ENCODE assay signal across 8 cellular contexts in the genomic region with DNA sequence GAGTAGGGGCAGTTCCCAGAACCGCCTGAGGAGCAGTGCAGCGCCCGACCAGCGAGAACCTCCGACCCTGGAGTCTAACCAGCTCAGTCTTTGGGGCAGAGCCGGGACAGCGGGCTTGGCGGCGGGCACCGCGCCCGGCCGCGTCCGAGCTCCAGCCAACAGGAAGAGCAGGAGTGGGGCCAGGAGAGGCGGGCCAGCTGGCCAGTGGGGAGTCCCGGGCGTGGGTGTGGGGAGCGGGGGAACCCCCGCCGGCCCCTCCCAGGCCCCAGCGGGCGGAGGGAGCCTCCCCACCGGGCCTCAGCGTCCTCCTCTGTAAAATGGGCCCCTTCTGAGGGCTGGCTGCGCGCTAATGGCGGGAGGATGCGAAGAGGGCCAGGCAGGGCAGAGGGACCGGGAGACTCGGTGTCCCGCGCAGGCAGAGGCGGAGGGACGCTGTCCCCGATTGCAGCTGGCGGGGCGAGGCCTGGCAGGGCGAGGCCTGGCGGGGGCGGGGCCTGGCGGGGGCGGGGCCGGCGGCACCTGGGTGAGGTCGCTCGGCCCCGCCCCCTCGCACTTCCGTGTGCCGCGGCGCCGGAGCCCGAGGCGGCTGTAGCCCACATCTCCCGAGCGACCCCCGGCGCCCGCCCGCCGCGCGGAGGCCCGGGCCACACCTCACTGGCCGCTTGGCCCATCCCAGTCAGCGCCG. TPM values are rescaled to one million over a fixed set of nuclear protein-coding genes. Genes with fewer than 3 reads are reported as not detected.
DNase-seq lines count a peak whose midpoint lies in the region; ATAC-seq and TF ChIP-seq lines count a peak whose summit lies in the region.

A gene (plus strand): TSS at position 550 of the 685 bp plus-strand sequence. CDS start 17,214 bp downstream, outside the sequence.

- TF ChIP-seq POLR2A in prostate gland (IDR thresholded peaks at IDR 0.05): peak; percentile 58

- WGBS in adipose tissue, 3 donors: 0% methylated on average over 27 to 69 of the region's 69 CpGs
- WGBS in prostate gland: under 1% methylated on average over 37 of the region's 69 CpGs

- H3K27me3 ChIP-seq in prostate gland (replicated peaks; ENCODE audit: insufficient read depth): no peaks in the 10 kb centered on the region

- H3K9me3 ChIP-seq in prostate gland: no peaks in the 10 kb centered on the region

- no peaks in the 10 kb centered on the region for H3K36me3 ChIP-seq in prostate gland

- no peaks in the 10 kb centered on the region for H3K36me3 Mint-ChIP-seq in T-cell

- no peaks in the 10 kb centered on the region for H3K9me3 Mint-ChIP-seq in T-cell

- peaks cover 6 to 19% of the 10 kb centered on the region in 2 donors for H3K27me3 Mint-ChIP-seq in T-cell

- POLR2A ChIA-PET in T-cell (lab: Charles Lee): interaction anchor here (0.6 to 0.7 kb wide), 3 partner anchors 29 to 38 kb away, joined by 3 to 4 read pairs (median 3); no protein-coding TSS in a partner anchor

- H3K27ac ChIP-seq in adipose tissue (ENCODE audit: low read depth, low read length) (peak within 1 kb of the TSS; percentile 9), prostate gland (peak within 1 kb of the TSS; percentile 92 to 95)

- peak within 1 kb of the TSS; percentile 77 to 79 for H3K27ac Mint-ChIP-seq in T-cell

- CTCF ChIA-PET in T-cell (lab: Charles Lee): interaction anchor here in 1 of 2 donors (0.6 to 1.2 kb wide), 6 partner anchors 27 to 47 kb away, joined by 3 to 5 read pairs (median 4); no protein-coding TSS in a partner anchor

- DNase-seq in ELF-1 (ENCODE audit: low read depth, low spot score) (peak; percentile 75), T-cell (peak; percentile 51 to 83 (median 72)), left cardiac atrium (peak; percentile 89), prostate gland (ENCODE audit: low spot score) (peak; percentile 88), ureter (ENCODE audit: low spot score) (peak; percentile 88)
- peak; percentile 42 for DNase-seq in Jurkat, Clone E6-1 (ENCODE audit: low read depth, low spot score)

- ATAC-seq in GM21576 (IDR thresholded peaks at IDR 0.05; ENCODE audit: unreplicated experiment) (peak; percentile 42), T-cell (replicated peaks in 1 of 4) (peak; percentile 83 to 92 (median 86)), left cardiac atrium (peak; percentile 87 to 92)

- TF ChIP-seq CTCF in prostate gland (IDR thresholded peaks at IDR 0.05): peak in 2 of 4 experiments; percentile 55 to 56

- H3K4me3 Mint-ChIP-seq in T-cell: peak within 1 kb of the TSS; percentile 81 to 87 (median 82)

- peaks cover 31% of the 10 kb centered on the region for H3K4me1 ChIP-seq in prostate gland (replicated peaks)

- peaks cover 22 to 27% (median 26%) of the 10 kb centered on the region in 3 donors for H3K4me1 Mint-ChIP-seq in T-cell

- H3K4me3 ChIP-seq in Jurkat, Clone E6-1 (ENCODE audit: low read length): peak within 1 kb of the TSS; percentile 71
- H3K4me3 ChIP-seq in prostate gland: peak within 1 kb of the TSS; percentile 97 to 99

- intact Hi-C loops in left cardiac atrium (cut with DNase I): no loop called here
- intact Hi-C loops in prostate gland (cut with DNase I): no loop called here

RNA-seq across cellular contexts. Expression of the gene that starts here (rescaled TPM):
- polyA plus RNA-seq in Jurkat, Clone E6-1 (2012; ENCODE audit: insufficient read depth, insufficient read length): 21.4 TPM
- total RNA-seq in T-cell (10 to 100 TPM; 15.3 to 23.3 (median 19.2) TPM), left cardiac atrium (10 to 100 TPM; 31.3 to 31.5 TPM), prostate gland (10 to 100 TPM; 33.4 to 57.9 TPM), ureter (82.2 TPM)
- 10 to 100 TPM; 20.7 to 73.0 (median 29.6) TPM for polyA plus RNA-seq in adipose tissue

Comparison
In these comparisons a context has a peak if more than half of its experiments do, and no peak if none do; other contexts are left out.
1. Peak in every context shown above with its lines: DNase-seq, ATAC-seq, H3K4me3 ChIP-seq and H3K27ac ChIP-seq.